In the genomic region with DNA sequence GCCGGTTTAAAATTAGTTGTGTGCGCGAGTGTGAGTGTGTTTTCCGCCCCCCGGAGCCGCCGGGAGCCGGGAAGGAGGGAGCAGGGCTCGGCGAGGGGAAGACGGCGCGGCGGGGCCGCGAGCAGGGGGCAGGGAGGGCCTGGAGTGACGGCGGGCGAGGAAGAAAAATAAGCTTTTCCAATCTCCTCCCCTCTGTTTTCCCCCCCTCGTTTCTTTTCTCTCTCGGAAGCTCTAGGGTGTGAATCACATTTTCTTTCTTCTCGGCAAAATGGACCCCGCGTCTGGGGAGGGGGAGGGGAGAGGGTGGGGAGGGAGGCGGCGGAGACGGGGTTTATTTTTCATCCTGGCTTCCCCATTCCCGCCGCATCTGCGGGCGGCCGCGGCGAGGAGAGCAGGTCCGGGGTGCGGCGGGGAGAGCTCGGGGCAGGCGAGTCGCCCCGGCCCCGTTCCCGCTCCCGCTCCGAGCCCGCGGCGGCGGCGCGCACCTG, we compare ENCODE assay signal across 8 cellular contexts. TPM values are rescaled to one million over a fixed set of nuclear protein-coding genes. Genes with fewer than 3 reads are reported as not detected.
DNase-seq lines count a peak whose midpoint lies in the region; ATAC-seq, FAIRE-seq and TF ChIP-seq lines count a peak whose summit lies in the region.

No MANE protein-coding gene starts in this region.

- H3K36me3 ChIP-seq in colonic mucosa: no peaks in the 10 kb centered on the region

- H3K9ac ChIP-seq in colonic mucosa (ENCODE audit: low read depth in 2 of 2, low read length in 2 of 2): peak overlapping the region; percentile 97 to 100

- H3K9me3 ChIP-seq in colonic mucosa: no peaks in the 10 kb centered on the region

- no peak for TF ChIP-seq CTCF in colonic mucosa (IDR thresholded peaks at IDR 0.05)

- H3K4me3 ChIP-seq in colonic mucosa: peak overlapping the region; percentile 86

- H3K4me3 Mint-ChIP-seq in activated CD4-positive, alpha-beta T cell treated with anti-CD3 and anti-CD28 coated beads, Interleukin-2, amount 10 ng/mL, durations not matched to agents 7 days and 5 days: peak overlapping the region; percentile 97

- intact Hi-C loops in colonic mucosa (cut with DNase I): loop anchor here (10.0 kb wide), 1 partner anchor 62 kb away; no protein-coding TSS in a partner anchor

- CTCF ChIA-PET in activated CD4-positive, alpha-beta T cell treated with anti-CD3 and anti-CD28 coated beads, Interleukin-2, amount 10 ng/mL, durations not matched to agents 7 days and 5 days (lab: Charles Lee): interaction anchor here (1.8 kb wide), 1 partner anchor 12 kb away, joined by 6 read pairs; no protein-coding TSS in a partner anchor

- H3K36me3 Mint-ChIP-seq in activated CD4-positive, alpha-beta T cell treated with anti-CD3 and anti-CD28 coated beads, Interleukin-2, amount 10 ng/mL, durations not matched to agents 7 days and 5 days (ENCODE audit: low read depth): peaks cover 22% of the 10 kb centered on the region

- peaks cover 9% of the 10 kb centered on the region for H3K4me1 ChIP-seq in colonic mucosa

- POLR2A ChIA-PET in activated CD4-positive, alpha-beta T cell treated with anti-CD3 and anti-CD28 coated beads, Interleukin-2, amount 10 ng/mL, durations not matched to agents 7 days and 5 days (lab: Charles Lee): no interaction called here

- H3K4me1 Mint-ChIP-seq in activated CD4-positive, alpha-beta T cell treated with anti-CD3 and anti-CD28 coated beads, Interleukin-2, amount 10 ng/mL, durations not matched to agents 7 days and 5 days: peaks cover 25% of the 10 kb centered on the region

- DNase-seq in NCI-H446 treated with DMSO at 0.1 percent for 48 hours (lab: John Stamatoyannopoulos, UW): peak; percentile 75
- peak; percentile 74 for DNase-seq in activated CD4-positive, alpha-beta T cell treated with anti-CD3 and anti-CD28 coated beads, Interleukin-2, amount 10 ng/mL, durations not matched to agents 7 days and 5 days
- peak; percentile 80 for DNase-seq in colonic mucosa
- peak; percentile 72 for DNase-seq in left lobe of liver (ENCODE audit: low spot score)
- DNase-seq in stimulated activated CD4-positive, alpha-beta T cell treated with anti-CD3 and anti-CD28 coated beads, Interleukin-1b, Interleukin-23, amount 100 ng/mL, for 24 hours (ENCODE audit: low read depth in 4 of 4, low spot score in 1 of 4): peak; percentile 39 to 62 (median 50)

- H3K27ac ChIP-seq in colonic mucosa: peak overlapping the region; percentile 100

- peak; percentile 20 for ATAC-seq in HG03064 (IDR thresholded peaks at IDR 0.05; ENCODE audit: low read depth, unreplicated experiment)
- peak; percentile 71 for ATAC-seq in left lobe of liver
- ATAC-seq in HG03342 (IDR thresholded peaks at IDR 0.05; ENCODE audit: unreplicated experiment): no peak

- H3K27me3 ChIP-seq in colonic mucosa: no peaks in the 10 kb centered on the region

- no peaks in the 10 kb centered on the region for H3K9me3 Mint-ChIP-seq in activated CD4-positive, alpha-beta T cell treated with anti-CD3 and anti-CD28 coated beads, Interleukin-2, amount 10 ng/mL, durations not matched to agents 7 days and 5 days

- H3K27me3 Mint-ChIP-seq in activated CD4-positive, alpha-beta T cell treated with anti-CD3 and anti-CD28 coated beads, Interleukin-2, amount 10 ng/mL, durations not matched to agents 7 days and 5 days: no peaks in the 10 kb centered on the region

- peak; percentile 39 for FAIRE-seq in G401.6 (lab: Jason Lieb, UNC)

- peak overlapping the region; percentile 100 for H3K27ac Mint-ChIP-seq in activated CD4-positive, alpha-beta T cell treated with anti-CD3 and anti-CD28 coated beads, Interleukin-2, amount 10 ng/mL, durations not matched to agents 7 days and 5 days

RNA-seq across cellular contexts. Expression of a gene that starts 0.9 kb away (rescaled TPM):
- 10 to 100 TPM; 23.4 to 27.8 TPM for total RNA-seq in activated CD4-positive, alpha-beta T cell treated with anti-CD3 and anti-CD28 coated beads, Interleukin-2, amount 10 ng/mL, durations not matched to agents 7 days and 5 days
- total RNA-seq in colonic mucosa (10 to 100 TPM; 11.5 to 15.3 TPM), left lobe of liver (5.4 TPM)

RNA-seq across cellular contexts. Expression of a gene that starts 36.8 kb away (rescaled TPM):
- 10 to 100 TPM; 37.1 to 38.6 TPM for total RNA-seq in activated CD4-positive, alpha-beta T cell treated with anti-CD3 and anti-CD28 coated beads, Interleukin-2, amount 10 ng/mL, durations not matched to agents 7 days and 5 days
- total RNA-seq in colonic mucosa: 10 to 100 TPM; 24.2 to 24.8 TPM
- total RNA-seq in left lobe of liver: 6.6 TPM
